In genomic region chrX:10381218-10381617, GRCh38 we compare ENCODE assay signal across 22 cellular contexts.
"Had no signal": no experiment of that assay in that cellular context is flagged by ENCODE, and none has a peak within 500 bp of the region (broad histone marks: within the 10 kb centered on the region; RNA-seq: fewer than 3 reads in every experiment).

No MANE protein-coding gene starts in this region.

- H3K4me3 ChIP-seq: coronary artery, esophagus squamous epithelium, hepatocyte, pancreas, smooth muscle cell, thoracic aorta, upper lobe of left lung had no signal

- H3K4me1 ChIP-seq: pancreas, upper lobe of left lung had no signal

- H2AFZ ChIP-seq: hepatocyte had no signal

- FAIRE-seq: pancreas had no signal

- H3K4me2 ChIP-seq: hepatocyte, smooth muscle cell had no signal

- H3K27me3 ChIP-seq: brain microvascular endothelial cell, esophagus squamous epithelium, hepatocyte, upper lobe of left lung had no signal

- ATAC-seq: activated T-cell treated with anti-CD3 and anti-CD28 coated beads, Interleukin-2, amount 50 U/mL, for 4 hours; left cardiac atrium; naive thymus-derived CD4-positive, alpha-beta T cell; pancreas; sciatic nerve; stimulated activated effector memory CD8-positive, alpha-beta T cell treated with anti-CD3 and anti-CD28 coated beads, Interleukin-12 subunit alpha, Interleukin-12 subunit beta, amount 100 ng/mL, for 72 hours had no signal

- DNase-seq: activated CD4-positive, alpha-beta T cell treated with anti-CD3 and anti-CD28 coated beads, Interleukin-2, amount 50 U/mL, for 1 hour; activated CD4-positive, CD25-positive, alpha-beta regulatory T cell treated with anti-CD3 and anti-CD28 coated beads, Interleukin-2, amount 50 U/mL, for 72 hours; activated CD8-positive, alpha-beta memory T cell treated with anti-CD3 and anti-CD28 coated beads, Interleukin-2, amount 50 U/mL, for 4 hours; activated naive CD4-positive, alpha-beta T cell treated with anti-CD3 and anti-CD28 coated beads for 36 hours; activated T-cell treated with anti-CD3 and anti-CD28 coated beads, Interleukin-2, amount 50 U/mL, for 4 hours; anterior cingulate cortex; brain microvascular endothelial cell; esophagus squamous epithelium; left cardiac atrium; mesendoderm; naive thymus-derived CD4-positive, alpha-beta T cell; pancreas; stimulated activated CD4-positive, alpha-beta T cell treated with anti-CD3 and anti-CD28 coated beads, Interleukin-4, amount 100 ng/mL, for 24 hours; T-helper 2 cell; upper lobe of left lung had no signal

- H3K27ac ChIP-seq: brain microvascular endothelial cell, coronary artery, hepatocyte, pancreas, thoracic aorta, upper lobe of left lung, VCaP had no signal

- H3K79me2 ChIP-seq: hepatocyte had no signal

- H3K9me3 ChIP-seq: pancreas, thoracic aorta had no signal

- H3K36me3 ChIP-seq: brain microvascular endothelial cell, esophagus squamous epithelium, pancreas, thoracic aorta, upper lobe of left lung had no signal
